ENCODE assay signal across 8 cellular contexts in genomic region chr17:38605852-38606645, GRCh38. TPM values are rescaled to one million over a fixed set of nuclear protein-coding genes. Genes with fewer than 3 reads are reported as not detected.
DNase-seq lines count a peak whose midpoint lies in the region; ATAC-seq and TF ChIP-seq lines count a peak whose summit lies in the region.

TSS of gene SRCIN1 (minus strand) at chr17:38605952. CDS start at chr17:38605705, 247 bp downstream.

- no peak within 1 kb of the TSS for H3K27ac ChIP-seq in right cardiac atrium (ENCODE audit: low read length)
- H3K27ac ChIP-seq in gastrocnemius medialis = no peak within 1 kb of the TSS

- H3K9me3 ChIP-seq in right cardiac atrium (ENCODE audit: control insufficient read depth, low read length) = no peaks in the 10 kb centered on the region
- H3K9me3 ChIP-seq in gastrocnemius medialis = no peaks in the 10 kb centered on the region

- WGBS in right cardiac atrium = 1% methylated on average over 102 of the region's 104 CpGs

- TF ChIP-seq POLR2A in Raji (IDR thresholded peaks at IDR 0.05; ENCODE audit: insufficient read depth, low read depth, low read length) = 0 out of 2 replicates have a peak, but pooled peaks have one; percentile 6
- no peak for TF ChIP-seq POLR2A in gastrocnemius medialis (IDR thresholded peaks at IDR 0.05)

- H3K4me1 ChIP-seq in right cardiac atrium (ENCODE audit: control insufficient read depth, insufficient read depth, low read length) (no peaks in the 10 kb centered on the region), gastrocnemius medialis (peaks cover 0 to 10% of the 10 kb centered on the region in 2 donors)

- peak; percentile 30 to 82 (median 49) for TF ChIP-seq CTCF in gastrocnemius medialis (IDR thresholded peaks at IDR 0.05 in 4 of 5, conservative IDR thresholded peaks at IDR 0.05 in 1 of 5)

- H3K4me3 ChIP-seq in right cardiac atrium (ENCODE audit: low read length) (peak within 1 kb of the TSS; percentile 74), gastrocnemius medialis (peak within 1 kb of the TSS; percentile 53 to 63 (median 57))

- H3K27me3 ChIP-seq in right cardiac atrium (ENCODE audit: control insufficient read depth, insufficient read depth) (no peaks in the 10 kb centered on the region), gastrocnemius medialis (peaks cover 47 to 63% (median 54%) of the 10 kb centered on the region in 3 donors)

- intact Hi-C loops in right cardiac atrium (cut with DNase I) (no loop called here), gastrocnemius medialis (cut with DNase I; ENCODE audit: low total_unique reads) (loop anchor here (1.0 kb wide), 1 partner anchor 48 kb away; no protein-coding TSS in a partner anchor)

- no peaks in the 10 kb centered on the region for H3K36me3 ChIP-seq in gastrocnemius medialis

- in situ Hi-C loops in gastrocnemius medialis (cut with MboI; ENCODE audit: low sequenced_read_pairs in 4 of 4) = no loop called here

- DNase-seq in COLO668 (lab: John Stamatoyannopoulos, UW; ENCODE audit: unreplicated experiment) (peak; percentile 86), HuH-7 (ENCODE audit: low spot score) (peak; percentile 75), right cardiac atrium (peak; percentile 59 to 88 (median 85)), gastrocnemius medialis (no peak), cerebellar nuclear complex (lab: John Stamatoyannopoulos, UW) (no peak)
- peak; percentile 6 for DNase-seq in activated naive CD8-positive, alpha-beta T cell treated with anti-CD3 and anti-CD28 coated beads, Interleukin-2, amount 50 U/mL, for 16 hours (ENCODE audit: low read depth, low spot score)

- ATAC-seq in right cardiac atrium (peak; percentile 9 to 11), gastrocnemius medialis (peak; percentile 31 to 47), GM21528 (IDR thresholded peaks at IDR 0.05; ENCODE audit: low FRiP score, unreplicated experiment) (no peak)

RNA-seq across cellular contexts. Expression of gene SRCIN1, which starts in this region (rescaled TPM):
- total RNA-seq in right cardiac atrium = 1 to 10 TPM in 3 of 4 donors, under 1 TPM in 1; 0.89 to 4.8 (median 3.0) TPM
- 2.6 TPM for polyA plus RNA-seq in right cardiac atrium
- under 1 TPM in 1 of 4 donors, not detected in 3; 0.24 TPM for total RNA-seq in gastrocnemius medialis

Comparison
In these comparisons a context has a peak if more than half of its experiments do, and no peak if none do; other contexts are left out.
1. Peak in ATAC-seq and H3K4me3 ChIP-seq in gastrocnemius medialis; RNA of the gene not detected or under 1 TPM.
2. DNase-seq: peak in COLO668 (single experiment), HuH-7 (single experiment), activated naive CD8-positive, alpha-beta T cell treated with anti-CD3 and anti-CD28 coated beads, Interleukin-2, amount 50 U/mL, for 16 hours (single experiment) and right cardiac atrium (3 of 3); none in gastrocnemius medialis (0 of 2) and cerebellar nuclear complex (0 of 2).